In genomic region chr6:72619883-72620696, GRCh38 we compare ENCODE assay signal across 8 cellular contexts. TPM values are rescaled to one million over a fixed set of nuclear protein-coding genes. Genes with fewer than 3 reads are reported as not detected.
DNase-seq lines count a peak whose midpoint lies in the region; ATAC-seq and TF ChIP-seq lines count a peak whose summit lies in the region.

No MANE protein-coding gene starts in this region.

- DNase-seq in NCI-H146 (lab: John Stamatoyannopoulos, UW), result peak; percentile 6
- DNase-seq in NCI-H146 treated with DMSO at 0.1 percent for 48 hours (lab: John Stamatoyannopoulos, UW; ENCODE audit: unreplicated experiment), result no peak
- peak; percentile 49 for DNase-seq in activated T-helper 9 cell treated with anti-CD3 and anti-CD28 coated beads, Interleukin-2, amount 50 U/mL, for 16 hours (ENCODE audit: low read depth)
- DNase-seq in glomerular visceral epithelial cell (ENCODE audit: extremely low spot score), result peak; percentile 21
- peak; percentile 14 for DNase-seq in progenitor cell of endocrine pancreas (ENCODE audit: low spot score, unreplicated experiment)
- DNase-seq in vagina (ENCODE audit: extremely low spot score in 2 of 2), result no peak

- peaks cover 4% of the 10 kb centered on the region; the same call in 1 of the 2 replicates for H4K20me1 ChIP-seq in OCI-LY3 (ENCODE audit: insufficient read depth, low read length)

- peaks cover 12% of the 10 kb centered on the region for H3K27me3 ChIP-seq in OCI-LY3 (ENCODE audit: low read depth, low read length)
- no peaks in the 10 kb centered on the region for H3K27me3 ChIP-seq in vagina

- peak overlapping the region; percentile 96 for H3K4me2 ChIP-seq in OCI-LY3 (ENCODE audit: low read length)

- H3K9me3 ChIP-seq in OCI-LY3 (ENCODE audit: insufficient read depth, low read length), result no peaks in the 10 kb centered on the region
- H3K9me3 ChIP-seq in vagina, result no peaks in the 10 kb centered on the region

- peaks cover 25% of the 10 kb centered on the region for H3K79me2 ChIP-seq in OCI-LY3 (ENCODE audit: low read length)

- H3K27me3 Mint-ChIP-seq in progenitor cell of endocrine pancreas, result peaks cover 54% of the 10 kb centered on the region

- peaks cover 44% of the 10 kb centered on the region for H3K4me1 ChIP-seq in OCI-LY3 (ENCODE audit: low read length)
- H3K4me1 ChIP-seq in vagina, result peaks cover 37% of the 10 kb centered on the region

- no peaks in the 10 kb centered on the region for H3K36me3 Mint-ChIP-seq in progenitor cell of endocrine pancreas (ENCODE audit: insufficient read depth)

- H3K4me1 Mint-ChIP-seq in progenitor cell of endocrine pancreas (ENCODE audit: low read depth), result peaks cover 17% of the 10 kb centered on the region

- peak overlapping the region; percentile 96 for H3K9ac ChIP-seq in OCI-LY3 (ENCODE audit: low read length)

- H3K4me3 Mint-ChIP-seq in progenitor cell of endocrine pancreas (ENCODE audit: low read depth), result peak overlapping the region; percentile 59

- no peaks in the 10 kb centered on the region for H3K9me3 Mint-ChIP-seq in progenitor cell of endocrine pancreas (ENCODE audit: low read depth)

- intact Hi-C loops in vagina (cut with DNase I), result loop anchor here (5.0 kb wide), 1 partner anchor 507 kb away; no protein-coding TSS in a partner anchor

- TF ChIP-seq CTCF in OCI-LY3 (IDR thresholded peaks at IDR 0.05; ENCODE audit: low read depth, low read length) (peak; percentile 11; the same call in 1 of the 2 replicates), progenitor cell of endocrine pancreas (IDR thresholded peaks at IDR 0.05; ENCODE audit: unreplicated experiment) (no peak), vagina (IDR thresholded peaks at IDR 0.05) (no peak)

- peak overlapping the region; percentile 92 for H3K4me3 ChIP-seq in OCI-LY3 (ENCODE audit: low read length)
- H3K4me3 ChIP-seq in vagina, result peak overlapping the region; percentile 30 to 52

- TF ChIP-seq POLR2A in vagina (IDR thresholded peaks at IDR 0.05), result no peak

- H3K36me3 ChIP-seq in OCI-LY3 (replicated peaks; ENCODE audit: low read depth, low read length), result no peaks in the 10 kb centered on the region
- H3K36me3 ChIP-seq in vagina, result no peaks in the 10 kb centered on the region

- peak overlapping the region; percentile 96 for H2AFZ ChIP-seq in OCI-LY3 (ENCODE audit: low read depth, low read length)

- H3K27ac ChIP-seq in OCI-LY3 (ENCODE audit: low read length) (peak overlapping the region; percentile 48), vagina (no peak overlapping the region)

- ATAC-seq in HG02870 (IDR thresholded peaks at IDR 0.05; ENCODE audit: unreplicated experiment), result peak; percentile 81

- no peak overlapping the region for H3K27ac Mint-ChIP-seq in progenitor cell of endocrine pancreas

RNA-seq across cellular contexts. Expression of gene KCNQ5, which starts 1.8 kb away (rescaled TPM):
- total RNA-seq in progenitor cell of endocrine pancreas (0.53 and 1.0 TPM in 2 replicates), vagina (3.9 TPM)

Comparison
In these comparisons a context has a peak if more than half of its experiments do, and no peak if none do; other contexts are left out.
1. DNase-seq: peak in NCI-H146 (single experiment), activated T-helper 9 cell treated with anti-CD3 and anti-CD28 coated beads, Interleukin-2, amount 50 U/mL, for 16 hours (single experiment), glomerular visceral epithelial cell (single experiment) and progenitor cell of endocrine pancreas (single experiment); none in NCI-H146 treated with DMSO at 0.1 percent for 48 hours (single experiment) and vagina (0 of 2).